17 cellular contexts compared by ENCODE assay signal in genomic region chr12:101455685-101456084, GRCh38. TPM values are rescaled to one million over a fixed set of nuclear protein-coding genes. Genes with fewer than 3 reads are reported as not detected.
A peak's percentile ranks its signal among the peaks of the same experiment; 100 is the strongest.
DNase-seq lines count a peak whose midpoint lies in the region; ATAC-seq, FAIRE-seq and TF ChIP-seq lines count a peak whose summit lies in the region.
"Had no signal": no experiment of that assay in that cellular context is flagged by ENCODE, and none has a peak within 500 bp of the region (broad histone marks: within the 10 kb centered on the region; RNA-seq: fewer than 3 reads in every experiment).

No MANE protein-coding gene starts in this region.

- CTCF ChIA-PET in CD8-positive, alpha-beta memory T cell (lab: Charles Lee): no interaction called here
- CTCF ChIA-PET in activated CD4-positive, alpha-beta memory T cell treated with anti-CD3 and anti-CD28 coated beads, Interleukin-2, amount 10 ng/mL, durations not matched to agents 7 days and 5 days (lab: Charles Lee): no interaction called here

- H3K4me2 ChIP-seq in BLaER1: peak overlapping the region; percentile 37
- H3K4me2 ChIP-seq: GM23338, PC-9 had no signal

- H3K4me1 Mint-ChIP-seq in CD8-positive, alpha-beta memory T cell: peaks cover 11 to 15% (median 15%) of the 10 kb centered on the region in 3 donors
- H3K4me1 Mint-ChIP-seq in activated CD4-positive, alpha-beta memory T cell treated with anti-CD3 and anti-CD28 coated beads, Interleukin-2, amount 10 ng/mL, durations not matched to agents 7 days and 5 days: peaks cover 11% of the 10 kb centered on the region
- peaks cover 21 to 23% of the 10 kb centered on the region in 2 donors for H3K4me1 Mint-ChIP-seq in natural killer cell

- H3K4me3 ChIP-seq in BLaER1 (no peak overlapping the region), kidney (ENCODE audit: low read length in 2 of 2) (no peak overlapping the region), coronary artery (no peak overlapping the region)
- H3K4me3 ChIP-seq in CD8-positive, alpha-beta memory T cell (ENCODE audit: low read length): peak overlapping the region; percentile 23
- H3K4me3 ChIP-seq: GM23338, PC-9, suprapubic skin had no signal

- no peak for FAIRE-seq in kidney (lab: Jason Lieb, UNC)
- FAIRE-seq: endothelial cell of umbilical vein had no signal

- no peaks in the 10 kb centered on the region for H4K20me1 ChIP-seq in BLaER1

- intact Hi-C loops in natural killer cell (cut with micrococcal nuclease): no loop called here
- intact Hi-C loops in kidney (cut with DNase I): no loop called here

- H3K9ac ChIP-seq in BLaER1 (no peak overlapping the region), kidney (ENCODE audit: low read length in 2 of 2) (no peak overlapping the region)

- DNase-seq in CD8-positive, alpha-beta memory T cell: peak in 3 of 5 donors; percentile 6 to 48 (median 26)
- peak; percentile 66 for DNase-seq in activated CD4-positive, alpha-beta memory T cell treated with anti-CD3 and anti-CD28 coated beads, Interleukin-2, amount 10 ng/mL, durations not matched to agents 7 days and 5 days
- DNase-seq in natural killer cell (peak; percentile 17), kidney (no peak), coronary artery (ENCODE audit: low spot score) (no peak)
- DNase-seq: cerebellar nuclear complex, NCI-H446 treated with DMSO at 0.1 percent for 48 hours, PC-9, SW 1271 had no signal

- TF ChIP-seq CTCF in natural killer cell (IDR thresholded peaks at IDR 0.05) (no peak), kidney (IDR thresholded peaks at IDR 0.05; ENCODE audit: borderline replicate concordance, extremely low read depth, insufficient read depth) (no peak), coronary artery (IDR thresholded peaks at IDR 0.05) (no peak)

- H3K4me3 Mint-ChIP-seq in CD8-positive, alpha-beta memory T cell: peak overlapping the region in 6 of 7 donors; percentile 55 to 84 (median 70)
- peak overlapping the region; percentile 8 for H3K4me3 Mint-ChIP-seq in activated CD4-positive, alpha-beta memory T cell treated with anti-CD3 and anti-CD28 coated beads, Interleukin-2, amount 10 ng/mL, durations not matched to agents 7 days and 5 days
- H3K4me3 Mint-ChIP-seq in natural killer cell: peak overlapping the region; percentile 85
- H3K4me3 Mint-ChIP-seq: GM23338, WTC11 had no signal

- H3K9me3 Mint-ChIP-seq in CD8-positive, alpha-beta memory T cell: peaks cover 0 to 6% (median 0%) of the 10 kb centered on the region in 5 donors
- H3K9me3 Mint-ChIP-seq in activated CD4-positive, alpha-beta memory T cell treated with anti-CD3 and anti-CD28 coated beads, Interleukin-2, amount 10 ng/mL, durations not matched to agents 7 days and 5 days: peaks cover 7% of the 10 kb centered on the region
- peaks cover 0 to 4% of the 10 kb centered on the region in 2 donors for H3K9me3 Mint-ChIP-seq in natural killer cell

- H3K36me3 ChIP-seq in BLaER1 (no peaks in the 10 kb centered on the region), kidney (ENCODE audit: control insufficient read depth in 1 of 2, insufficient read depth in 2 of 2, low read length in 2 of 2) (no peaks in the 10 kb centered on the region)
- no peaks in the 10 kb centered on the region for H3K36me3 ChIP-seq in CD8-positive, alpha-beta memory T cell (ENCODE audit: insufficient read depth, low read length)
- H3K36me3 ChIP-seq: suprapubic skin had no signal

- peaks cover 14% of the 10 kb centered on the region for H3K9me3 ChIP-seq in BLaER1
- no peaks in the 10 kb centered on the region for H3K9me3 ChIP-seq in CD8-positive, alpha-beta memory T cell (ENCODE audit: low read length)
- H3K9me3 ChIP-seq in kidney (ENCODE audit: control insufficient read depth in 1 of 2, low read length in 2 of 2): no peaks in the 10 kb centered on the region
- H3K9me3 ChIP-seq: suprapubic skin had no signal

- peaks cover 0 to 7% (median 0%) of the 10 kb centered on the region in 3 donors for H3K36me3 Mint-ChIP-seq in CD8-positive, alpha-beta memory T cell
- H3K36me3 Mint-ChIP-seq in activated CD4-positive, alpha-beta memory T cell treated with anti-CD3 and anti-CD28 coated beads, Interleukin-2, amount 10 ng/mL, durations not matched to agents 7 days and 5 days (ENCODE audit: low read depth): peaks cover 7% of the 10 kb centered on the region
- H3K36me3 Mint-ChIP-seq in natural killer cell: no peaks in the 10 kb centered on the region

- peaks cover 12% of the 10 kb centered on the region; the same call in 1 of the 2 replicates for H3K4me1 ChIP-seq in BLaER1
- peaks cover 12% of the 10 kb centered on the region for H3K4me1 ChIP-seq in CD8-positive, alpha-beta memory T cell (ENCODE audit: insufficient read depth, low read length)
- H3K4me1 ChIP-seq in kidney (ENCODE audit: control insufficient read depth in 1 of 2, insufficient read depth in 1 of 2, low read depth in 1 of 2, low read length in 2 of 2): no peaks in the 10 kb centered on the region

- no peaks in the 10 kb centered on the region for H3K27me3 ChIP-seq in BLaER1
- no peaks in the 10 kb centered on the region for H3K27me3 ChIP-seq in CD8-positive, alpha-beta memory T cell (ENCODE audit: insufficient read depth, low read length, poor library complexity, severe bottlenecking)
- H3K27me3 ChIP-seq: suprapubic skin had no signal

- peak overlapping the region in 5 of 8 donors; percentile 25 to 96 (median 43) for H3K27ac Mint-ChIP-seq in CD8-positive, alpha-beta memory T cell
- peak overlapping the region; percentile 59 for H3K27ac Mint-ChIP-seq in activated CD4-positive, alpha-beta memory T cell treated with anti-CD3 and anti-CD28 coated beads, Interleukin-2, amount 10 ng/mL, durations not matched to agents 7 days and 5 days
- peak overlapping the region; percentile 75 to 80 for H3K27ac Mint-ChIP-seq in natural killer cell
- H3K27ac Mint-ChIP-seq: GM23338, WTC11 had no signal

- ATAC-seq in natural killer cell: peak; percentile 79 to 91 (median 86)
- ATAC-seq in HG03460 (IDR thresholded peaks at IDR 0.05; ENCODE audit: unreplicated experiment): no peak
- ATAC-seq: GM23338, WTC11 had no signal

- H3K27me3 Mint-ChIP-seq in CD8-positive, alpha-beta memory T cell: peaks cover 2 to 4% of the 10 kb centered on the region in 2 donors
- H3K27me3 Mint-ChIP-seq in activated CD4-positive, alpha-beta memory T cell treated with anti-CD3 and anti-CD28 coated beads, Interleukin-2, amount 10 ng/mL, durations not matched to agents 7 days and 5 days: no peaks in the 10 kb centered on the region
- H3K27me3 Mint-ChIP-seq in natural killer cell (ENCODE audit: low read depth in 2 of 2): no peaks in the 10 kb centered on the region

- H3K27ac ChIP-seq in BLaER1: no peak overlapping the region
- no peak overlapping the region for H3K27ac ChIP-seq in CD8-positive, alpha-beta memory T cell (ENCODE audit: low read depth, low read length)
- H3K27ac ChIP-seq in kidney (ENCODE audit: low read depth in 2 of 2, low read length in 2 of 2): no peak overlapping the region
- H3K27ac ChIP-seq in coronary artery: no peak overlapping the region
- H3K27ac ChIP-seq: PC-9, suprapubic skin had no signal

- POLR2A ChIA-PET in CD8-positive, alpha-beta memory T cell (lab: Charles Lee): no interaction called here
- POLR2A ChIA-PET in activated CD4-positive, alpha-beta memory T cell treated with anti-CD3 and anti-CD28 coated beads, Interleukin-2, amount 10 ng/mL, durations not matched to agents 7 days and 5 days (lab: Charles Lee): no interaction called here

RNA-seq across cellular contexts. Expression of gene SPIC, which starts 19.5 kb away (rescaled TPM):
- not detected for total RNA-seq in CD8-positive, alpha-beta memory T cell
- not detected for polyA plus RNA-seq in CD8-positive, alpha-beta memory T cell
- total RNA-seq in activated CD4-positive, alpha-beta memory T cell treated with anti-CD3 and anti-CD28 coated beads, Interleukin-2, amount 10 ng/mL, durations not matched to agents 7 days and 5 days: not detected
- under 1 TPM in 1 of 3 donors, not detected in 2; 0.24 TPM for total RNA-seq in natural killer cell
- 0.44 TPM for total RNA-seq in kidney
- not detected for polyA plus RNA-seq in kidney (ENCODE audit: insufficient read depth, low read depth, low replicate concordance)
- total RNA-seq: Daoy, endothelial cell of umbilical vein, GM23338, PC-9, suprapubic skin, WTC11 had no signal
- polyA plus RNA-seq: BJ, endothelial cell of umbilical vein, GM23338 had no signal

RNA-seq across cellular contexts. Expression of gene ARL1, which starts 48.1 kb away (rescaled TPM):
- 10 to 100 TPM; 71.1 to 74.4 TPM for total RNA-seq in CD8-positive, alpha-beta memory T cell
- polyA plus RNA-seq in CD8-positive, alpha-beta memory T cell: 41.7 TPM
- total RNA-seq in activated CD4-positive, alpha-beta memory T cell treated with anti-CD3 and anti-CD28 coated beads, Interleukin-2, amount 10 ng/mL, durations not matched to agents 7 days and 5 days: 10 to 100 TPM; 47.7 to 49.3 TPM
- 10 to 100 TPM; 32.0 to 32.6 (median 32.2) TPM for total RNA-seq in natural killer cell
- 100 TPM for total RNA-seq in kidney
- polyA plus RNA-seq in kidney (ENCODE audit: insufficient read depth, low read depth, low replicate concordance): 84.9 TPM

Comparison
In these comparisons a context has a peak if more than half of its experiments do, and no peak if none do; other contexts are left out.
1. DNase-seq: peak in CD8-positive, alpha-beta memory T cell (3 of 5), activated CD4-positive, alpha-beta memory T cell treated with anti-CD3 and anti-CD28 coated beads, Interleukin-2, amount 10 ng/mL, durations not matched to agents 7 days and 5 days (single experiment) and natural killer cell (single experiment); none in kidney (single experiment) and coronary artery (single experiment).
2. H3K4me3 Mint-ChIP-seq: peak in every context shown above with its lines; median percentile 85 in natural killer cell; 70 in CD8-positive, alpha-beta memory T cell; 8 in activated CD4-positive, alpha-beta memory T cell treated with anti-CD3 and anti-CD28 coated beads, Interleukin-2, amount 10 ng/mL, durations not matched to agents 7 days and 5 days.
3. Peak in every context shown above with its lines, with median percentiles within 50 percentile points of each other: H3K27ac Mint-ChIP-seq.